16 cellular contexts compared by ENCODE assay signal in genomic region chr6:129866256-129866655, GRCh38. TPM values are rescaled to one million over a fixed set of nuclear protein-coding genes. Genes with fewer than 3 reads are reported as not detected.
"Had no signal": no experiment of that assay in that cellular context is flagged by ENCODE, and none has a peak within 500 bp of the region (broad histone marks: within the 10 kb centered on the region; RNA-seq: fewer than 3 reads in every experiment).

No MANE protein-coding gene starts in this region.

- H3K4me3 ChIP-seq: esophagus muscularis mucosa, lung, ovary, SK-N-MC, transverse colon had no signal

- H3K4me1 ChIP-seq: esophagus muscularis mucosa, transverse colon had no signal

- H3K36me3 Mint-ChIP-seq: immature natural killer cell; naive B cell; stimulated activated memory B cell treated with anti-CD40 and anti-IgM and Interleukin-4, amounts not matched to agents 10 μg/mL and 1 μg/mL and 100 μg/mL, for 72 hours had no signal

- H3K27ac ChIP-seq: esophagus muscularis mucosa, ovary, SK-N-MC, transverse colon had no signal

- H3K27ac Mint-ChIP-seq: activated T-helper 17 cell treated with anti-CD3 and anti-CD28 coated beads, Interleukin-2, amount 50 U/mL, for 72 hours; immature natural killer cell; stimulated activated memory B cell treated with anti-CD40 and anti-IgM and Interleukin-4, amounts not matched to agents 10 μg/mL and 1 μg/mL and 100 μg/mL, for 72 hours had no signal

- ATAC-seq: activated CD4-positive, CD25-positive, alpha-beta regulatory T cell treated with anti-CD3 and anti-CD28 coated beads, Interleukin-2, amount 50 U/mL, for 24 hours; activated T-helper 17 cell treated with anti-CD3 and anti-CD28 coated beads, Interleukin-2, amount 50 U/mL, for 72 hours; left colon; stimulated activated memory B cell treated with anti-CD40 and anti-IgM and Interleukin-4, amounts not matched to agents 10 μg/mL and 1 μg/mL and 100 μg/mL, for 72 hours had no signal

- H3K4me1 Mint-ChIP-seq: immature natural killer cell had no signal

- DNase-seq: activated CD4-positive, alpha-beta T cell treated with anti-CD3 and anti-CD28 coated beads, Interleukin-2, amount 50 U/mL, for 1 hour; activated naive CD4-positive, alpha-beta T cell treated with Interleukin-2 at 50 U/mL for 16 hours; aorta; immature natural killer cell; left colon; naive B cell; ovary; stimulated activated CD4-positive, alpha-beta T cell treated with anti-CD3 and anti-CD28 coated beads, Interleukin-2, amount 100 ng/mL, for 48 hours; transverse colon had no signal

- H3K36me3 ChIP-seq: esophagus muscularis mucosa, ovary, transverse colon had no signal

- H3K4me3 Mint-ChIP-seq: activated T-helper 17 cell treated with anti-CD3 and anti-CD28 coated beads, Interleukin-2, amount 50 U/mL, for 72 hours; immature natural killer cell; naive B cell; stimulated activated memory B cell treated with anti-CD40 and anti-IgM and Interleukin-4, amounts not matched to agents 10 μg/mL and 1 μg/mL and 100 μg/mL, for 72 hours had no signal

- H3K9me3 Mint-ChIP-seq: activated T-helper 17 cell treated with anti-CD3 and anti-CD28 coated beads, Interleukin-2, amount 50 U/mL, for 72 hours; immature natural killer cell; stimulated activated memory B cell treated with anti-CD40 and anti-IgM and Interleukin-4, amounts not matched to agents 10 μg/mL and 1 μg/mL and 100 μg/mL, for 72 hours had no signal

- H3K27me3 Mint-ChIP-seq: activated T-helper 17 cell treated with anti-CD3 and anti-CD28 coated beads, Interleukin-2, amount 50 U/mL, for 72 hours; naive B cell; stimulated activated memory B cell treated with anti-CD40 and anti-IgM and Interleukin-4, amounts not matched to agents 10 μg/mL and 1 μg/mL and 100 μg/mL, for 72 hours had no signal

- H3K9me3 ChIP-seq: esophagus muscularis mucosa, ovary, transverse colon had no signal

- H3K27me3 ChIP-seq: esophagus muscularis mucosa, ovary, transverse colon had no signal

RNA-seq across cellular contexts. Expression of gene TMEM244, which starts 5.1 kb away (rescaled TPM):
- total RNA-seq: activated T-helper 17 cell treated with anti-CD3 and anti-CD28 coated beads, Interleukin-2, amount 50 U/mL, for 72 hours; aorta; esophagus muscularis mucosa; left colon; lung; ovary; renal cortical epithelial cell; transverse colon had no signal
- polyA plus RNA-seq: aorta, lung, ovary had no signal
